Comparison of ENCODE assay signal across 21 cellular contexts in the genomic region with DNA sequence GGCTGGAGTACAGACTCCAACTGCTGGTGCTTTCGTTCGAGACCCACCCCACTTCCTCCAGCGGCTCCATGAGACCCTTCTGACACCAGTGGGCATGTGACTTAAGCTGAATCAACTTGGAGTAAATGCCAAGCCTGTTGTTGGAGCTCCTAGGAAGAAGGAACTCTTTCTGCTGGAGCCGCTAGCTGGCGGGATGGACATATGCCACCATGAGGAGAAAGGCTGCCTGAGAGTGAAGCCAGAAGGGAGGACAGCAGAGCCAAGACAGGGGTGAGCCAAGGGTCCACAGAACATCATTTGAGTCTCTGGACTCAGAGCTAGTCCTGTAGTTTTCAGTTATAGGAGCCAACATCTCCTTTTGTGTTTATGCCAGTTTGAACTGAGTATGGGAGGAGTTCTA. TPM values are rescaled to one million over a fixed set of nuclear protein-coding genes. Genes with fewer than 3 reads are reported as not detected.
DNase-seq lines count a peak whose midpoint lies in the region; ATAC-seq and TF ChIP-seq lines count a peak whose summit lies in the region.
"Had no signal": no experiment of that assay in that cellular context is flagged by ENCODE, and none has a peak within 500 bp of the region (broad histone marks: within the 10 kb centered on the region; RNA-seq: fewer than 3 reads in every experiment).

No MANE protein-coding gene starts in this region.

- H3K9me3 Mint-ChIP-seq in CD4-positive, alpha-beta memory T cell = no peaks in the 10 kb centered on the region
- no peaks in the 10 kb centered on the region for H3K9me3 Mint-ChIP-seq in central memory CD8-positive, alpha-beta T cell
- H3K9me3 Mint-ChIP-seq in natural killer cell treated with Interleukin-12 subunit alpha and Interleukin-12 subunit beta and Interleukin-15 and Interleukin-18, amount 100 ng/mL, for 72 hours = no peaks in the 10 kb centered on the region
- no peaks in the 10 kb centered on the region for H3K9me3 Mint-ChIP-seq in mesothelial cell of epicardium
- H3K9me3 Mint-ChIP-seq: activated T-cell treated with anti-CD3 and anti-CD28 coated beads, Interleukin-2, amount 50 U/mL, for 24 hours; brain; nephron progenitor cell had no signal

- DNase-seq in Ammon's horn (ENCODE audit: low spot score) (peak; percentile 61), mesothelial cell of epicardium (ENCODE audit: low spot score in 2 of 2, unreplicated experiment in 2 of 2) (no peak), osteoblast (ENCODE audit: insufficient read length, low spot score, missing footprints) (no peak), KBM-7 (no peak)
- no peak for DNase-seq in CD4-positive, alpha-beta memory T cell
- DNase-seq in central memory CD8-positive, alpha-beta T cell (ENCODE audit: low spot score in 2 of 2) = no peak
- DNase-seq in natural killer cell treated with Interleukin-12 subunit alpha and Interleukin-12 subunit beta and Interleukin-15 and Interleukin-18, amount 100 ng/mL, for 72 hours (ENCODE audit: low spot score) = no peak
- DNase-seq: activated CD4-positive, alpha-beta T cell treated with anti-CD3 and anti-CD28 coated beads, Interleukin-2, amount 50 U/mL, for 48 hours; activated T-cell treated with anti-CD3 and anti-CD28 coated beads, Interleukin-2, amount 50 U/mL, for 24 hours; effector CD8-positive, alpha-beta T cell; mesendoderm; MV-4-11; NCI-H748 treated with DMSO at 0.1 percent for 48 hours; nephron progenitor cell; right lobe of liver; WERI-Rb-1 had no signal

- H2AFZ ChIP-seq in osteoblast (ENCODE audit: low read length) = no peak overlapping the region
- H2AFZ ChIP-seq: parathyroid adenoma had no signal

- no peak overlapping the region for H3K4me2 ChIP-seq in osteoblast (ENCODE audit: insufficient read depth, low read length)

- in situ Hi-C loops in KBM-7 (cut with MboI; ENCODE audit: low pct_unique_long_range_greater_than_20kb, low sequenced_read_pairs) = no loop called here

- no peak overlapping the region for H3K4me3 Mint-ChIP-seq in CD4-positive, alpha-beta memory T cell
- H3K4me3 Mint-ChIP-seq in central memory CD8-positive, alpha-beta T cell = no peak overlapping the region
- no peak overlapping the region for H3K4me3 Mint-ChIP-seq in natural killer cell treated with Interleukin-12 subunit alpha and Interleukin-12 subunit beta and Interleukin-15 and Interleukin-18, amount 100 ng/mL, for 72 hours
- H3K4me3 Mint-ChIP-seq in mesothelial cell of epicardium = no peak overlapping the region
- H3K4me3 Mint-ChIP-seq: activated T-cell treated with anti-CD3 and anti-CD28 coated beads, Interleukin-2, amount 50 U/mL, for 24 hours; brain; nephron progenitor cell had no signal

- CTCF ChIA-PET in CD4-positive, alpha-beta memory T cell (lab: Charles Lee; ENCODE audit: partially characterized antibody) = interaction anchor here (0.6 to 50.2 kb wide), 4 partner anchors 11 to 196 kb away, joined by 3 to 2066 read pairs (median 302); partner anchors contain the start of gene ANXA6

- peak overlapping the region in 5 of 7 donors; percentile 42 to 83 (median 64) for H3K27ac Mint-ChIP-seq in CD4-positive, alpha-beta memory T cell
- H3K27ac Mint-ChIP-seq in central memory CD8-positive, alpha-beta T cell (ENCODE audit: low read depth) = peak overlapping the region; percentile 53
- peak overlapping the region; percentile 16 to 78 for H3K27ac Mint-ChIP-seq in natural killer cell treated with Interleukin-12 subunit alpha and Interleukin-12 subunit beta and Interleukin-15 and Interleukin-18, amount 100 ng/mL, for 72 hours
- H3K27ac Mint-ChIP-seq in mesothelial cell of epicardium = no peak overlapping the region
- H3K27ac Mint-ChIP-seq: nephron progenitor cell had no signal

- H3K27me3 ChIP-seq in CD4-positive, alpha-beta memory T cell (ENCODE audit: insufficient read depth, low read length) = no peaks in the 10 kb centered on the region
- no peaks in the 10 kb centered on the region for H3K27me3 ChIP-seq in osteoblast (ENCODE audit: insufficient read depth, low read length)
- H3K27me3 ChIP-seq: right lobe of liver had no signal

- intact Hi-C loops in CD4-positive, alpha-beta memory T cell (cut with micrococcal nuclease) = loop anchor here (10.0 kb wide), 1 partner anchor 193 kb away; no protein-coding TSS in a partner anchor

- peaks cover 3% of the 10 kb centered on the region for H3K79me2 ChIP-seq in osteoblast (ENCODE audit: insufficient read depth, low read length)

- peaks cover 22% of the 10 kb centered on the region for H3K4me1 ChIP-seq in CD4-positive, alpha-beta memory T cell (ENCODE audit: insufficient read depth, low read length)
- peaks cover 5% of the 10 kb centered on the region for H3K4me1 ChIP-seq in osteoblast (ENCODE audit: insufficient read depth, low read length)

- peaks cover 71 to 88% of the 10 kb centered on the region in 2 donors for H3K36me3 Mint-ChIP-seq in CD4-positive, alpha-beta memory T cell
- peaks cover 77% of the 10 kb centered on the region for H3K36me3 Mint-ChIP-seq in central memory CD8-positive, alpha-beta T cell (ENCODE audit: insufficient read depth)
- peaks cover 20% of the 10 kb centered on the region for H3K36me3 Mint-ChIP-seq in natural killer cell treated with Interleukin-12 subunit alpha and Interleukin-12 subunit beta and Interleukin-15 and Interleukin-18, amount 100 ng/mL, for 72 hours
- peaks cover 41% of the 10 kb centered on the region for H3K36me3 Mint-ChIP-seq in mesothelial cell of epicardium

- no peaks in the 10 kb centered on the region for H3K27me3 Mint-ChIP-seq in CD4-positive, alpha-beta memory T cell
- H3K27me3 Mint-ChIP-seq in central memory CD8-positive, alpha-beta T cell = no peaks in the 10 kb centered on the region
- H3K27me3 Mint-ChIP-seq in natural killer cell treated with Interleukin-12 subunit alpha and Interleukin-12 subunit beta and Interleukin-15 and Interleukin-18, amount 100 ng/mL, for 72 hours = no peaks in the 10 kb centered on the region
- H3K27me3 Mint-ChIP-seq in mesothelial cell of epicardium (ENCODE audit: low read depth) = no peaks in the 10 kb centered on the region
- H3K27me3 Mint-ChIP-seq: activated T-cell treated with anti-CD3 and anti-CD28 coated beads, Interleukin-2, amount 50 U/mL, for 24 hours; brain had no signal

- TF ChIP-seq CTCF in mesothelial cell of epicardium (IDR thresholded peaks at IDR 0.05; ENCODE audit: unreplicated experiment) = no peak
- TF ChIP-seq CTCF in osteoblast (IDR thresholded peaks at IDR 0.05; ENCODE audit: extremely low read depth, low read depth, low read length) = no peak

- no peaks in the 10 kb centered on the region for H3K9me3 ChIP-seq in CD4-positive, alpha-beta memory T cell (ENCODE audit: control insufficient read depth in 1 of 2, low read length in 2 of 2)
- H3K9me3 ChIP-seq in osteoblast (ENCODE audit: low read depth, low read length) = no peaks in the 10 kb centered on the region
- H3K9me3 ChIP-seq: right lobe of liver had no signal

- peaks cover 90% of the 10 kb centered on the region for H3K36me3 ChIP-seq in CD4-positive, alpha-beta memory T cell (ENCODE audit: insufficient read depth, low read length)
- peaks cover 89% of the 10 kb centered on the region for H3K36me3 ChIP-seq in osteoblast (ENCODE audit: insufficient read depth, low read length)

- H3K4me1 Mint-ChIP-seq in CD4-positive, alpha-beta memory T cell = peaks cover 9 to 25% (median 18%) of the 10 kb centered on the region in 4 donors
- peaks cover 25% of the 10 kb centered on the region for H3K4me1 Mint-ChIP-seq in central memory CD8-positive, alpha-beta T cell
- peaks cover 21 to 22% of the 10 kb centered on the region in 2 donors for H3K4me1 Mint-ChIP-seq in natural killer cell treated with Interleukin-12 subunit alpha and Interleukin-12 subunit beta and Interleukin-15 and Interleukin-18, amount 100 ng/mL, for 72 hours (ENCODE audit: low read depth in 2 of 2)
- no peaks in the 10 kb centered on the region for H3K4me1 Mint-ChIP-seq in mesothelial cell of epicardium

- H4K20me1 ChIP-seq in osteoblast (ENCODE audit: insufficient read depth, low read length) = peaks cover 43% of the 10 kb centered on the region

- H3K27ac ChIP-seq in CD4-positive, alpha-beta memory T cell (ENCODE audit: low read depth, low read length) = no peak overlapping the region
- H3K27ac ChIP-seq in osteoblast (ENCODE audit: low read depth, low read length) = no peak overlapping the region
- H3K27ac ChIP-seq: parathyroid adenoma, right lobe of liver, WERI-Rb-1 had no signal

- ATAC-seq in central memory CD8-positive, alpha-beta T cell (replicated peaks; ENCODE audit: extremely low read depth, poor library complexity, severe bottlenecking) = no peak
- no peak for ATAC-seq in natural killer cell treated with Interleukin-12 subunit alpha and Interleukin-12 subunit beta and Interleukin-15 and Interleukin-18, amount 100 ng/mL, for 72 hours
- ATAC-seq in HG03457 (IDR thresholded peaks at IDR 0.05; ENCODE audit: unreplicated experiment) = no peak
- ATAC-seq: esophagus mucosa, right lobe of liver, SK-N-SH treated with all-trans-retinoic acid at 6 μM for 48 hours had no signal

- POLR2A ChIA-PET in CD4-positive, alpha-beta memory T cell (lab: Charles Lee; ENCODE audit: partially characterized antibody) = interaction anchor here (1.5 kb wide), 1 partner anchor 43 kb away, joined by 3 read pairs; no protein-coding TSS in a partner anchor

- no peak overlapping the region for H3K4me3 ChIP-seq in CD4-positive, alpha-beta memory T cell (ENCODE audit: low read length in 2 of 2)
- no peak overlapping the region for H3K4me3 ChIP-seq in osteoblast (ENCODE audit: insufficient read depth, low read length)
- H3K4me3 ChIP-seq: right lobe of liver had no signal

RNA-seq across cellular contexts. Expression of gene ANXA6, which starts 35.9 kb away (rescaled TPM):
- total RNA-seq in CD4-positive, alpha-beta memory T cell = 100 to 1,000 TPM; 318 to 342 TPM
- polyA plus RNA-seq in CD4-positive, alpha-beta memory T cell = 100 to 1,000 TPM; 229 to 330 TPM
- 100 to 1,000 TPM; 271 to 398 TPM for total RNA-seq in natural killer cell treated with Interleukin-12 subunit alpha and Interleukin-12 subunit beta and Interleukin-15 and Interleukin-18, amount 100 ng/mL, for 72 hours
- total RNA-seq in mesothelial cell of epicardium (178 to 197 TPM (median 186 TPM) in 3 replicates), osteoblast (343 and 353 TPM in 2 replicates)

RNA-seq across cellular contexts. Expression of gene TNIP1, which starts 40.8 kb away (rescaled TPM):
- total RNA-seq in CD4-positive, alpha-beta memory T cell = 100 to 1,000 TPM; 227 to 233 TPM
- polyA plus RNA-seq in CD4-positive, alpha-beta memory T cell = 10 to 100 TPM; 31.5 to 70.2 TPM
- total RNA-seq in natural killer cell treated with Interleukin-12 subunit alpha and Interleukin-12 subunit beta and Interleukin-15 and Interleukin-18, amount 100 ng/mL, for 72 hours = 100 to 1,000 TPM; 154 to 260 TPM
- 80.4 to 84.1 TPM (median 81.8 TPM) in 3 replicates for total RNA-seq in mesothelial cell of epicardium
- 66.3 and 85.8 TPM in 2 replicates for total RNA-seq in osteoblast
